Comparison of ENCODE assay signal across 19 cellular contexts in the genomic region with DNA sequence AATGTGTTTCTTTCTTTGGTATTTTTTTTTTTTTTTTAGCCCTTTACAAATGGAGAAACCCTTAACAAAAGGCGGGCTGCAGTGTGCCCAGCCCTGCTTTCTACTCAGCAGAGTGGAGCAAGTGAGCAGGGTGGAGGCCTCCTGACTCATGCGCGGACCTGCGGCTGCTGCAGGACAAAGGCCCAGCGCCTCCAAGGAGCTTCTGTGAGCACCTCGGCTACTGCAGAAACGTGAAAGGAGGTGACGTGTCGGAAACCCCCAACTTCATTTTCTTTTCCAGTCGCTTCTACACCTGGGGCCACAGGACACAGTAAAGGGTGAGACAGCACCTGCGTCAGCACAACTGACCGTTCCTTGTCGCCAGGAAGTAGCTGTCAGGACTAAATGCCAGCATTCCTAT.
"Had no signal": no experiment of that assay in that cellular context is flagged by ENCODE, and none has a peak within 500 bp of the region (broad histone marks: within the 10 kb centered on the region; RNA-seq: fewer than 3 reads in every experiment).

No MANE protein-coding gene starts in this region.

- H3K27ac ChIP-seq: brain microvascular endothelial cell, coronary artery, tibial nerve had no signal

- H3K4me3 ChIP-seq: coronary artery, lung, tibial nerve had no signal

- H3K9me3 ChIP-seq: tibial nerve had no signal

- ATAC-seq: activated naive CD8-positive, alpha-beta T cell treated with anti-CD3 and anti-CD28 coated beads, Interleukin-2, amount 50 U/mL, for 24 hours; activated T-cell treated with anti-CD3 and anti-CD28 coated beads, Interleukin-2, amount 50 U/mL, for 4 hours; natural killer cell treated with Interleukin-12 subunit alpha and Interleukin-12 subunit beta and Interleukin-15 and Interleukin-18, amount 100 ng/mL, for 72 hours had no signal

- H3K4me1 ChIP-seq: tibial nerve had no signal

- DNase-seq: activated CD4-positive, alpha-beta T cell treated with anti-CD3 and anti-CD28 coated beads, Interleukin-2, amount 10 ng/mL, durations not matched to agents 7 days and 5 days; activated CD8-positive, alpha-beta memory T cell treated with anti-CD3 and anti-CD28 coated beads, Interleukin-2, amount 50 U/mL, for 4 hours; activated effector memory CD4-positive, alpha-beta T cell treated with Interleukin-2 at 50 U/mL for 16 hours; activated naive CD4-positive, alpha-beta T cell treated with anti-CD3 and anti-CD28 coated beads, Interleukin-2, amount 10 ng/mL, durations not matched to agents 7 days and 5 days; activated naive CD8-positive, alpha-beta T cell treated with anti-CD3 and anti-CD28 coated beads, Interleukin-2, amount 50 U/mL, for 24 hours; activated T-cell treated with anti-CD3 and anti-CD28 coated beads, Interleukin-2, amount 50 U/mL, for 4 hours; anterior cingulate cortex; brain microvascular endothelial cell; central memory CD4-positive, alpha-beta T cell; effector memory CD4-positive, alpha-beta T cell; foreskin fibroblast; occipital lobe; retina; stimulated activated CD4-positive, alpha-beta T cell treated with anti-CD3 and anti-CD28 coated beads, Interleukin-1b, Interleukin-23, amount 100 ng/mL, for 48 hours; stimulated activated naive CD4-positive, alpha-beta T cell treated with Interleukin-2 at 50 U/mL for 16 hours had no signal

- H3K27me3 ChIP-seq: brain microvascular endothelial cell, tibial nerve had no signal
